1 cellular context compared by ENCODE assay signal in the genomic region with DNA sequence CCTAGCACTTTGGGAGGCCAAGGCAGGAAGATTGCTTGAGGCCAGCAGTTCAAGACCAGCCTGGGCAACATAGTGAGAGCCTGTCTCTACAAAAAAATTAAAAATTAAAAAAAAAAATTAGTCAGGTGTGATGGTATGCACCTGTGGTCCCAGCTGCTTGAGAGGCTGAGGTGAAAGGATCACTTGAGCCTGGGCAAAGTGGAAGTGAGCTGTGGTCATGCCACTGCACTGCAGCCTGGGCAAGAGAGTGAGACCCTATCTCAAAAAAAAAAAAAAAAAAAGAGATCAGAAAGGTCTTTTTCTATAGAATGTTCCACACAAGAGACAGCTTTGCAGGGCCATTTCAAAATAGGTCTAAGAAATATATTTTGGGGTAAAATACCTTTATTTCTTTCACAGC.
TF ChIP-seq lines count a peak whose summit lies in the region.

No MANE protein-coding gene starts in this region.

TF ChIP-seq in K562, 482 proteins besides CTCF, POLR2A, EP300 and RAD21:
- TF ChIP-seq ZNF121 (CRISPR knock-in tag; conservative IDR thresholded peaks at IDR 0.05), result peak; percentile 57
TF ChIP-seq in K562: peak in this region for 1; not testable (repeated sequence) for 481.
